Comparison of ENCODE assay signal across 18 cellular contexts in genomic region chr5:168852329-168852728, GRCh38.
DNase-seq lines count a peak whose midpoint lies in the region; ATAC-seq and TF ChIP-seq lines count a peak whose summit lies in the region.
"Had no signal": no experiment of that assay in that cellular context is flagged by ENCODE, and none has a peak within 500 bp of the region (broad histone marks: within the 10 kb centered on the region; RNA-seq: fewer than 3 reads in every experiment).

No MANE protein-coding gene starts in this region.

- in situ Hi-C loops in GM13976 (cut with MboI; ENCODE audit: low sequenced_read_pairs, unreplicated experiment): no loop called here

- POLR2A ChIA-PET in activated CD4-positive, alpha-beta memory T cell treated with anti-CD3 and anti-CD28 coated beads for 36 hours (lab: Charles Lee): no interaction called here

- no peaks in the 10 kb centered on the region for H4K20me1 ChIP-seq in DND-41 (ENCODE audit: insufficient read depth, low read length)

- peak overlapping the region in 1 of 2 experiments; percentile 31; a peak in 2 of 4 replicates for H3K4me3 ChIP-seq in DND-41 (ENCODE audit: low read depth in 1 of 2, low read length in 2 of 2)
- H3K4me3 ChIP-seq: heart left ventricle, MG63 had no signal

- H3K27me3 ChIP-seq in DND-41 (ENCODE audit: insufficient read depth, low read length, poor library complexity): no peaks in the 10 kb centered on the region
- H3K27me3 ChIP-seq: heart left ventricle had no signal

- peak overlapping the region; percentile 57 for H3K4me2 ChIP-seq in DND-41 (ENCODE audit: insufficient read depth, low read length)

- intact Hi-C loops in activated CD4-positive, alpha-beta memory T cell treated with anti-CD3 and anti-CD28 coated beads for 36 hours (cut with micrococcal nuclease): loop anchor here (1.0 kb wide), 2 partner anchors 15 to 58 kb away; no protein-coding TSS in a partner anchor
- intact Hi-C loops in natural killer cell (cut with micrococcal nuclease): no loop called here

- H3K4me1 Mint-ChIP-seq in HFFc6 (ENCODE audit: low read depth) (peaks cover 10% of the 10 kb centered on the region), natural killer cell (peaks cover 12 to 13% of the 10 kb centered on the region in 2 donors)
- H3K4me1 Mint-ChIP-seq in activated CD4-positive, alpha-beta memory T cell treated with anti-CD3 and anti-CD28 coated beads for 36 hours (ENCODE audit: low read depth): peaks cover 12% of the 10 kb centered on the region

- H3K4me3 Mint-ChIP-seq in HFFc6: no peak overlapping the region
- peak overlapping the region; percentile 1 for H3K4me3 Mint-ChIP-seq in activated CD4-positive, alpha-beta memory T cell treated with anti-CD3 and anti-CD28 coated beads for 36 hours
- peak overlapping the region; percentile 63 for H3K4me3 Mint-ChIP-seq in natural killer cell
- H3K4me3 Mint-ChIP-seq: activated naive CD8-positive, alpha-beta T cell had no signal

- H3K4me1 ChIP-seq in DND-41 (ENCODE audit: insufficient read depth, low read length): peaks cover 70% of the 10 kb centered on the region

- DNase-seq in DND-41: peak; percentile 65
- no peak for DNase-seq in HFFc6
- DNase-seq in activated CD4-positive, alpha-beta memory T cell treated with anti-CD3 and anti-CD28 coated beads for 36 hours: peak; percentile 20
- no peak for DNase-seq in natural killer cell
- no peak for DNase-seq in GM13976 (ENCODE audit: low spot score)
- no peak for DNase-seq in NCI-H69 (lab: John Stamatoyannopoulos, UW)
- DNase-seq: activated CD8-positive, alpha-beta memory T cell treated with anti-CD3 and anti-CD28 coated beads for 24 hours; C1 segment of cervical spinal cord; GOT3; heart left ventricle; MG63; NCI-H1930; NCI-H82; T-helper 9 cell had no signal

- no peaks in the 10 kb centered on the region for H3K9me3 ChIP-seq in DND-41 (ENCODE audit: insufficient read depth, low read length, severe bottlenecking)
- H3K9me3 ChIP-seq: heart left ventricle, MG63 had no signal

- TF ChIP-seq CTCF in DND-41 (IDR thresholded peaks at IDR 0.05; ENCODE audit: borderline replicate concordance, extremely low read depth, low read length, poor library complexity, severe bottlenecking) (no peak), HFFc6 (IDR thresholded peaks at IDR 0.05) (no peak), natural killer cell (IDR thresholded peaks at IDR 0.05) (no peak), GM13976 (IDR thresholded peaks at IDR 0.05; ENCODE audit: borderline replicate concordance, control extremely low read depth, extremely low read depth, insufficient read depth, missing control alignments) (no peak)

- H3K27ac Mint-ChIP-seq in HFFc6 (peak overlapping the region; percentile 6; the same call in 1 of the 2 replicates), natural killer cell (peak overlapping the region; percentile 67 to 69)
- H3K27ac Mint-ChIP-seq in activated CD4-positive, alpha-beta memory T cell treated with anti-CD3 and anti-CD28 coated beads for 36 hours: peak overlapping the region; percentile 65
- H3K27ac Mint-ChIP-seq: activated naive CD8-positive, alpha-beta T cell had no signal

- peak overlapping the region; percentile 53 for H2AFZ ChIP-seq in DND-41 (ENCODE audit: low read depth, low read length)

- H3K9ac ChIP-seq in DND-41 (ENCODE audit: low read depth, low read length): peak overlapping the region; percentile 36

- peak overlapping the region; percentile 84 for H3K27ac ChIP-seq in DND-41 (ENCODE audit: low read length)
- H3K27ac ChIP-seq: heart left ventricle, RWPE1 had no signal

- ATAC-seq in DND-41 (ENCODE audit: insufficient read depth, low read depth) (peak; percentile 80), natural killer cell (peak in 1 of 3 donors; percentile 28), GM18870 (IDR thresholded peaks at IDR 0.05; ENCODE audit: unreplicated experiment) (no peak), HG03280 (IDR thresholded peaks at IDR 0.05; ENCODE audit: unreplicated experiment) (no peak)

- peaks cover 13% of the 10 kb centered on the region for H3K27me3 Mint-ChIP-seq in HFFc6 (ENCODE audit: insufficient read depth)
- peaks cover 9% of the 10 kb centered on the region for H3K27me3 Mint-ChIP-seq in activated CD4-positive, alpha-beta memory T cell treated with anti-CD3 and anti-CD28 coated beads for 36 hours
- peaks cover 0 to 5% of the 10 kb centered on the region in 2 donors for H3K27me3 Mint-ChIP-seq in natural killer cell (ENCODE audit: low read depth in 2 of 2)
- H3K27me3 Mint-ChIP-seq: activated naive CD8-positive, alpha-beta T cell had no signal

- H3K9me3 Mint-ChIP-seq in HFFc6 (no peaks in the 10 kb centered on the region), natural killer cell (no peaks in the 10 kb centered on the region)
- H3K9me3 Mint-ChIP-seq in activated CD4-positive, alpha-beta memory T cell treated with anti-CD3 and anti-CD28 coated beads for 36 hours: no peaks in the 10 kb centered on the region

- no peaks in the 10 kb centered on the region for H3K36me3 ChIP-seq in DND-41 (ENCODE audit: insufficient read depth, low read length)
- H3K36me3 ChIP-seq: heart left ventricle, MG63 had no signal

- CTCF ChIA-PET in activated CD4-positive, alpha-beta memory T cell treated with anti-CD3 and anti-CD28 coated beads for 36 hours (lab: Charles Lee): no interaction called here

- no peaks in the 10 kb centered on the region for H3K36me3 Mint-ChIP-seq in HFFc6 (ENCODE audit: low read depth)
- H3K36me3 Mint-ChIP-seq in activated CD4-positive, alpha-beta memory T cell treated with anti-CD3 and anti-CD28 coated beads for 36 hours: no peaks in the 10 kb centered on the region
- no peaks in the 10 kb centered on the region for H3K36me3 Mint-ChIP-seq in natural killer cell
- H3K36me3 Mint-ChIP-seq: activated naive CD8-positive, alpha-beta T cell had no signal

- no peaks in the 10 kb centered on the region for H3K79me2 ChIP-seq in DND-41 (ENCODE audit: insufficient read depth, low read length)

Comparison
In these comparisons a context has a peak if more than half of its experiments do, and no peak if none do; other contexts are left out.
1. DNase-seq: peak in DND-41 (single experiment) and activated CD4-positive, alpha-beta memory T cell treated with anti-CD3 and anti-CD28 coated beads for 36 hours (single experiment); none in HFFc6 (single experiment), natural killer cell (single experiment), GM13976 (single experiment) and NCI-H69 (single experiment).
2. H3K27ac Mint-ChIP-seq: peak in every context shown above with its lines; median percentile 68 in natural killer cell; 65 in activated CD4-positive, alpha-beta memory T cell treated with anti-CD3 and anti-CD28 coated beads for 36 hours; 6 in HFFc6.